Comparison of ENCODE assay signal across 20 cellular contexts in genomic region chrX:50613846-50614245, GRCh38.
"Had no signal": no experiment of that assay in that cellular context is flagged by ENCODE, and none has a peak within 500 bp of the region (broad histone marks: within the 10 kb centered on the region; RNA-seq: fewer than 3 reads in every experiment).

No MANE protein-coding gene starts in this region.

- H3K27ac ChIP-seq: cardiac muscle cell, colonic mucosa, gastroesophageal sphincter, heart right ventricle, pancreas, transverse colon, vagina had no signal

- H3K27me3 Mint-ChIP-seq: activated naive CD8-positive, alpha-beta T cell treated with anti-CD3 and anti-CD28 coated beads, Interleukin-2, amount 10 ng/mL, durations not matched to agents 7 days and 5 days had no signal

- H3K9me3 Mint-ChIP-seq: activated naive CD8-positive, alpha-beta T cell treated with anti-CD3 and anti-CD28 coated beads, Interleukin-2, amount 10 ng/mL, durations not matched to agents 7 days and 5 days; activated T-helper 1 cell treated with anti-CD3 and anti-CD28 coated beads, Interleukin-12 subunit alpha, Interleukin-12 subunit beta, Interleukin-2, Interleukin-4 antibody, amounts not matched to agents 30 ng/mL and 10 ng/mL and 1 ng/mL, durations not matched to agents 14 hours and 24 hours and 36 hours had no signal

- H3K27ac Mint-ChIP-seq: activated naive CD8-positive, alpha-beta T cell treated with anti-CD3 and anti-CD28 coated beads, Interleukin-2, amount 10 ng/mL, durations not matched to agents 7 days and 5 days; activated T-helper 1 cell treated with anti-CD3 and anti-CD28 coated beads, Interleukin-12 subunit alpha, Interleukin-12 subunit beta, Interleukin-2, Interleukin-4 antibody, amounts not matched to agents 30 ng/mL and 10 ng/mL and 1 ng/mL, durations not matched to agents 14 hours and 24 hours and 36 hours; memory B cell; naive thymus-derived CD4-positive, alpha-beta T cell had no signal

- H3K36me3 ChIP-seq: cardiac muscle cell, colonic mucosa, gastroesophageal sphincter, pancreas, transverse colon, vagina had no signal

- H3K36me3 Mint-ChIP-seq: activated naive CD8-positive, alpha-beta T cell treated with anti-CD3 and anti-CD28 coated beads, Interleukin-2, amount 10 ng/mL, durations not matched to agents 7 days and 5 days; memory B cell; naive thymus-derived CD4-positive, alpha-beta T cell had no signal

- H3K4me3 ChIP-seq: cardiac muscle cell, colonic mucosa, gastroesophageal sphincter, heart right ventricle, mucosa of descending colon, pancreas, transverse colon, vagina had no signal

- H3K27me3 ChIP-seq: cardiac muscle cell, colonic mucosa, gastroesophageal sphincter, transverse colon, vagina had no signal

- H3K4me1 ChIP-seq: colonic mucosa, gastroesophageal sphincter, heart right ventricle, transverse colon, vagina had no signal

- DNase-seq: activated CD4-positive, CD25-positive, alpha-beta regulatory T cell treated with anti-CD3 and anti-CD28 coated beads, Interleukin-2, amount 50 U/mL, for 72 hours; activated naive CD8-positive, alpha-beta T cell treated with anti-CD3 and anti-CD28 coated beads, Interleukin-2, amount 10 ng/mL, durations not matched to agents 7 days and 5 days; anterior cingulate cortex; colonic mucosa; effector CD4-positive, alpha-beta T cell; heart right ventricle; islet precursor cell; mucosa of descending colon; naive thymus-derived CD4-positive, alpha-beta T cell; pancreas; stimulated activated CD4-positive, alpha-beta T cell treated with anti-CD3 and anti-CD28 coated beads, Interleukin-15, amount 100 ng/mL, for 24 hours; stimulated activated CD4-positive, alpha-beta T cell treated with anti-CD3 and anti-CD28 coated beads, Interleukin-4, amount 100 ng/mL, for 4 hours; stimulated activated CD8-positive, alpha-beta memory T cell treated with anti-CD3 and anti-CD28 coated beads, Interleukin-4, amount 100 ng/mL, for 48 hours; stimulated activated naive CD8-positive, alpha-beta T cell treated with anti-CD3 and anti-CD28 coated beads, Interleukin-15, Interleukin-2, amounts not matched to agents 100 U/mL and 50 U/mL, for 24 hours; transverse colon had no signal

- H3K4me3 Mint-ChIP-seq: activated naive CD8-positive, alpha-beta T cell treated with anti-CD3 and anti-CD28 coated beads, Interleukin-2, amount 10 ng/mL, durations not matched to agents 7 days and 5 days; activated T-helper 1 cell treated with anti-CD3 and anti-CD28 coated beads, Interleukin-12 subunit alpha, Interleukin-12 subunit beta, Interleukin-2, Interleukin-4 antibody, amounts not matched to agents 30 ng/mL and 10 ng/mL and 1 ng/mL, durations not matched to agents 14 hours and 24 hours and 36 hours; memory B cell; naive thymus-derived CD4-positive, alpha-beta T cell had no signal

- H3K9me3 ChIP-seq: colonic mucosa, gastroesophageal sphincter, heart right ventricle, mucosa of descending colon, pancreas, transverse colon, vagina had no signal

- H3K4me1 Mint-ChIP-seq: activated naive CD8-positive, alpha-beta T cell treated with anti-CD3 and anti-CD28 coated beads, Interleukin-2, amount 10 ng/mL, durations not matched to agents 7 days and 5 days; memory B cell had no signal
